ENCODE assay signal across 9 cellular contexts in genomic region chrX:119990995-119991787, GRCh38. TPM values are rescaled to one million over a fixed set of nuclear protein-coding genes. Genes with fewer than 3 reads are reported as not detected.
DNase-seq lines count a peak whose midpoint lies in the region; ATAC-seq and TF ChIP-seq lines count a peak whose summit lies in the region.
"Had no signal": no experiment of that assay in that cellular context is flagged by ENCODE, and none has a peak within 500 bp of the region (broad histone marks: within the 10 kb centered on the region; RNA-seq: fewer than 3 reads in every experiment).

No MANE protein-coding gene starts in this region.

- H3K9ac ChIP-seq in mammary epithelial cell (ENCODE audit: insufficient read depth, low read length): no peak overlapping the region

- intact Hi-C loops in mammary epithelial cell (cut with micrococcal nuclease): loop anchor here (5.0 kb wide), 1 partner anchor 49 kb away; the partner anchor contains the start of gene NKAP

- H3K9me3 Mint-ChIP-seq in nephron: peaks cover 22% of the 10 kb centered on the region

- peak overlapping the region; percentile 40 to 76 (median 59) for H3K4me3 Mint-ChIP-seq in nephron

- no peaks in the 10 kb centered on the region for H3F3A ChIP-seq in DOHH2 (ENCODE audit: control insufficient read depth, insufficient read depth)

- no peaks in the 10 kb centered on the region for H3K9me2 ChIP-seq in DOHH2 (replicated peaks; ENCODE audit: control insufficient read depth, low read length)

- CTCF ChIA-PET in HEK293 (lab: Yijun Ruan, JAX) (interaction anchor here (1.0 to 3.0 kb wide), 2 partner anchors 8 to 10 kb away, joined by 5 to 11 read pairs; no protein-coding TSS in a partner anchor), mammary epithelial cell (lab: Charles Lee; ENCODE audit: low non-redundant PET) (interaction anchor here (0.6 kb wide), 1 partner anchor 10 kb away, joined by 6 read pairs; no protein-coding TSS in a partner anchor)

- no peak for ATAC-seq in GM18498 (IDR thresholded peaks at IDR 0.05; ENCODE audit: unreplicated experiment)
- ATAC-seq in HG02970 (IDR thresholded peaks at IDR 0.05; ENCODE audit: low FRiP score, unreplicated experiment): no peak
- no peak for ATAC-seq in HG03045 (IDR thresholded peaks at IDR 0.05; ENCODE audit: unreplicated experiment)

- POLR2A ChIA-PET in HEK293 (lab: Yijun Ruan, JAX): no interaction called here

- 46% methylated on average over 15 of the region's 48 CpGs for WGBS in mammary epithelial cell (ENCODE audit: low coverage, missing lambda C conversion rate)

- DNase-seq in mammary epithelial cell: no peak
- DNase-seq in activated effector memory CD4-positive, alpha-beta T cell treated with anti-CD3 and anti-CD28 coated beads, Interleukin-2, amount 50 U/mL, for 16 hours: no peak
- DNase-seq: SJCRH30 had no signal

- H4K20me1 ChIP-seq in DOHH2 (ENCODE audit: control insufficient read depth, insufficient read depth, low read depth, low read length) (no peaks in the 10 kb centered on the region), mammary epithelial cell (ENCODE audit: insufficient read depth, low read length) (no peaks in the 10 kb centered on the region)

- peak overlapping the region; percentile 15; the same call in 1 of the 2 replicates for H3K4me3 ChIP-seq in DOHH2 (ENCODE audit: low read length)
- H3K4me3 ChIP-seq in HEK293 (ENCODE audit: low read depth, low read length): peak overlapping the region; percentile 21
- peak overlapping the region in 1 of 3 experiments; percentile 5 for H3K4me3 ChIP-seq in mammary epithelial cell (replicated peaks in 1 of 3; ENCODE audit: insufficient read depth in 1 of 3, low read depth in 2 of 3, low read length in 3 of 3)
- H3K4me3 ChIP-seq: SJCRH30 had no signal

- TF ChIP-seq CTCF in DOHH2 (IDR thresholded peaks at IDR 0.05; ENCODE audit: low read depth, low read length, poor library complexity, severe bottlenecking): no peak
- no peak for TF ChIP-seq CTCF in HEK293 (tag by site-specific recombination; IDR thresholded peaks at IDR 0.05)
- no peak for TF ChIP-seq CTCF in mammary epithelial cell (conservative IDR thresholded peaks at IDR 0.05 in 1 of 2, IDR thresholded peaks at IDR 0.05 in 1 of 2; ENCODE audit: extremely low read depth in 1 of 2, insufficient read depth in 1 of 2, low read depth in 1 of 2, low read length in 2 of 2)
- TF ChIP-seq CTCF in nephron (IDR thresholded peaks at IDR 0.05; ENCODE audit: unreplicated experiment in 3 of 3): no peak

- no peak overlapping the region for H2AFZ ChIP-seq in mammary epithelial cell (ENCODE audit: low read depth, low read length)

- H3K9me3 ChIP-seq in DOHH2 (ENCODE audit: control insufficient read depth, insufficient read depth, low read length): no peaks in the 10 kb centered on the region
- H3K9me3 ChIP-seq in HEK293 (ENCODE audit: control insufficient read depth, insufficient read depth, low read depth, low read length): no peaks in the 10 kb centered on the region
- H3K9me3 ChIP-seq in mammary epithelial cell (replicated peaks; ENCODE audit: insufficient read depth, low read length): no peaks in the 10 kb centered on the region
- H3K9me3 ChIP-seq: SJCRH30 had no signal

- peaks cover 6% of the 10 kb centered on the region for H3K4me1 Mint-ChIP-seq in nephron

- no peak overlapping the region for H3K27ac Mint-ChIP-seq in nephron

- H3K4me2 ChIP-seq in DOHH2 (ENCODE audit: low read length) (peak overlapping the region; percentile 39; the same call in 1 of the 2 replicates), mammary epithelial cell (ENCODE audit: insufficient read depth, low read depth, low read length) (peak overlapping the region; percentile 33)

- BruUV-seq in mammary epithelial cell (replicated peaks; lab: Mats Ljungman, UMichigan): no TSS peak

- peaks cover 45% of the 10 kb centered on the region for H3K27me3 ChIP-seq in DOHH2 (ENCODE audit: control insufficient read depth, low read length)
- H3K27me3 ChIP-seq in mammary epithelial cell (ENCODE audit: insufficient read depth, low read length): peaks cover 14% of the 10 kb centered on the region

- no peak overlapping the region for H3K27ac ChIP-seq in DOHH2 (ENCODE audit: low read depth, low read length)
- no peak overlapping the region for H3K27ac ChIP-seq in HEK293 (ENCODE audit: extremely low read depth, low read depth, low read length)
- no peak overlapping the region for H3K27ac ChIP-seq in mammary epithelial cell (ENCODE audit: insufficient read depth, low read depth, low read length)
- H3K27ac ChIP-seq: SJCRH30 had no signal

- H3K36me3 ChIP-seq in DOHH2 (ENCODE audit: control insufficient read depth, low read length): no peaks in the 10 kb centered on the region
- H3K36me3 ChIP-seq in HEK293 (ENCODE audit: control insufficient read depth in 2 of 2, insufficient read depth in 1 of 2, low read length in 2 of 2): no peaks in the 10 kb centered on the region
- H3K36me3 ChIP-seq in mammary epithelial cell (ENCODE audit: insufficient read depth, low read length): no peaks in the 10 kb centered on the region
- H3K36me3 ChIP-seq: SJCRH30 had no signal

- H3K79me2 ChIP-seq in DOHH2 (ENCODE audit: control insufficient read depth, low read length) (no peaks in the 10 kb centered on the region), mammary epithelial cell (ENCODE audit: insufficient read depth, low read length) (no peaks in the 10 kb centered on the region)

- no peaks in the 10 kb centered on the region for H3K36me3 Mint-ChIP-seq in nephron (ENCODE audit: low read depth)

- in situ Hi-C loops in mammary epithelial cell (cut with MboI; ENCODE audit: low sequenced_read_pairs in 2 of 2): no loop called here

- dilution Hi-C loops in mammary epithelial cell (cut with HindIII; ENCODE audit: low sequenced_read_pairs): loop anchor here (25.0 kb wide), 1 partner anchor 121 kb away; the partner anchor contains the start of gene RHOXF1

- H3K4me1 ChIP-seq in DOHH2 (ENCODE audit: control insufficient read depth, low read length) (peaks cover 5% of the 10 kb centered on the region; the same call in 1 of the 2 replicates), HEK293 (ENCODE audit: control insufficient read depth, insufficient read depth, low read length) (no peaks in the 10 kb centered on the region), mammary epithelial cell (ENCODE audit: insufficient read depth, low read length) (no peaks in the 10 kb centered on the region)
- H3K4me1 ChIP-seq: SJCRH30 had no signal

- peaks cover 95% of the 10 kb centered on the region for H3K27me3 Mint-ChIP-seq in nephron (ENCODE audit: low read depth)

TF ChIP-seq in HEK293, 187 proteins besides CTCF, POLR2A, EP300 and RAD21:
- TF ChIP-seq ZBTB17 (tag by site-specific recombination; IDR thresholded peaks at IDR 0.05) (0 out of 2 replicates have a peak, but pooled peaks have one; percentile 7), ZNF571 (tag by site-specific recombination; IDR thresholded peaks at IDR 0.05) (no peak), ZBTB26 (tag by site-specific recombination; optimal IDR thresholded peaks at IDR 0.05) (peak; percentile 6), ZNF311 (tag by site-specific recombination; IDR thresholded peaks at IDR 0.05; ENCODE audit: borderline replicate concordance) (no peak), ZNF629 (tag by site-specific recombination; IDR thresholded peaks at IDR 0.05) (no peak), ZNF335 (tag by site-specific recombination; conservative IDR thresholded peaks at IDR 0.05) (peak; percentile 15; the same call in 1 of the 2 replicates)

RNA-seq across cellular contexts. Expression of gene NKAP, which starts 47.6 kb away (rescaled TPM):
- total RNA-seq in mammary epithelial cell: 1 to 10 TPM; 3.0 to 8.1 TPM
- 2.5 TPM for polyA plus RNA-seq in mammary epithelial cell
- polyA minus RNA-seq in mammary epithelial cell: 2.5 TPM
